Comparison of ENCODE assay signal across 9 cellular contexts in the genomic region with DNA sequence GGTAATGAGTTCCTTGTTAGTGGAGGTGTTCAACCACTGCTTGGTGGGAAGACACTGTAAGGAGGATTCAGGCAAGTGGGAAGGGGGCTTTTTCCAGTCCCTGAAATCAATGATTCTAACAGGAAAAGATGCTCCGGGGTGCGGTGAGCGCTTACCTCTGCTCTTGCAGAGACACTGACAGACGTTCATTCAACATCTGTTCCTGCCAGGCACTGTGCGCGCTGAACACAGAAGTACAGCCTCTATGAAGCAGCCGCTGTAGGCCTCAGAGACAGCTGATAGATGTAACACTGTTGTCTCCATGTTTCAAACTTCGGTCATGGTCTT. TPM values are rescaled to one million over a fixed set of nuclear protein-coding genes. Genes with fewer than 3 reads are reported as not detected.
DNase-seq lines count a peak whose midpoint lies in the region; ATAC-seq, FAIRE-seq and TF ChIP-seq lines count a peak whose summit lies in the region.
"Had no signal": no experiment of that assay in that cellular context is flagged by ENCODE, and none has a peak within 500 bp of the region (broad histone marks: within the 10 kb centered on the region; RNA-seq: fewer than 3 reads in every experiment).

No MANE protein-coding gene starts in this region.

- H4K20me1 ChIP-seq in PC-9 (ENCODE audit: insufficient read depth): no peaks in the 10 kb centered on the region
- no peaks in the 10 kb centered on the region for H4K20me1 ChIP-seq in MM.1S (ENCODE audit: insufficient read depth, low read length)

- TSS peak; percentile 65 for BruUV-seq in PC-9 (replicated peaks; lab: Mats Ljungman, UMichigan)

- H3K4me2 ChIP-seq in PC-9 (peak overlapping the region; percentile 90), MM.1S (ENCODE audit: low read depth, low read length) (no peak overlapping the region)

- H3K36me3 Mint-ChIP-seq in natural killer cell treated with Interleukin-12 subunit alpha and Interleukin-12 subunit beta and Interleukin-15 and Interleukin-18, amount 100 ng/mL, for 72 hours: no peaks in the 10 kb centered on the region

- H3K27me3 Mint-ChIP-seq in natural killer cell treated with Interleukin-12 subunit alpha and Interleukin-12 subunit beta and Interleukin-15 and Interleukin-18, amount 100 ng/mL, for 72 hours: peaks cover 3 to 6% of the 10 kb centered on the region in 2 donors

- peaks cover 6% of the 10 kb centered on the region; the same call in 1 of the 2 replicates for H3K9me3 ChIP-seq in PC-9 (ENCODE audit: insufficient read depth, low read depth)
- no peaks in the 10 kb centered on the region for H3K9me3 ChIP-seq in MM.1S (replicated peaks; ENCODE audit: insufficient read depth, low read length)

- peak overlapping the region; percentile 90 for H3K4me3 ChIP-seq in PC-9
- peak overlapping the region; percentile 90 for H3K4me3 ChIP-seq in coronary artery
- no peak overlapping the region for H3K4me3 ChIP-seq in MM.1S (ENCODE audit: low read length)

- CTCF ChIA-PET in PC-9 (lab: Charles Lee): no interaction called here

- TF ChIP-seq CTCF in PC-9 (conservative IDR thresholded peaks at IDR 0.05): no peak
- TF ChIP-seq CTCF in coronary artery (IDR thresholded peaks at IDR 0.05): no peak
- no peak for TF ChIP-seq CTCF in D721Med (IDR thresholded peaks at IDR 0.05; ENCODE audit: insufficient read depth, missing control alignments)
- TF ChIP-seq CTCF in MM.1S (IDR thresholded peaks at IDR 0.05; ENCODE audit: low read length): no peak

- H3K36me3 ChIP-seq in PC-9 (ENCODE audit: low read depth): peaks cover 9% of the 10 kb centered on the region
- H3K36me3 ChIP-seq in MM.1S (replicated peaks; ENCODE audit: insufficient read depth, low read length): no peaks in the 10 kb centered on the region

- no peak overlapping the region for H3K9ac ChIP-seq in MM.1S (ENCODE audit: low read length)

- no peak for FAIRE-seq in D721Med (lab: Jason Lieb, UNC)

- H3K27ac ChIP-seq in PC-9 (peak overlapping the region; percentile 97), coronary artery (peak overlapping the region; percentile 77 to 94), MM.1S (ENCODE audit: low read length) (no peak overlapping the region)

- peak overlapping the region; percentile 95 for H3K4me3 Mint-ChIP-seq in natural killer cell treated with Interleukin-12 subunit alpha and Interleukin-12 subunit beta and Interleukin-15 and Interleukin-18, amount 100 ng/mL, for 72 hours

- DNase-seq in Ammon's horn (ENCODE audit: low spot score): peak; percentile 43
- no peak for DNase-seq in PC-9
- no peak for DNase-seq in coronary artery (ENCODE audit: low spot score)
- no peak for DNase-seq in natural killer cell treated with Interleukin-12 subunit alpha and Interleukin-12 subunit beta and Interleukin-15 and Interleukin-18, amount 100 ng/mL, for 72 hours (ENCODE audit: low spot score)
- DNase-seq in D721Med (ENCODE audit: insufficient read length, low spot score): no peak
- no peak for DNase-seq in cerebellar cortex (ENCODE audit: low spot score)
- DNase-seq in MM.1S: no peak

- peaks cover 46% of the 10 kb centered on the region for H3K79me2 ChIP-seq in PC-9 (ENCODE audit: low read depth)
- no peaks in the 10 kb centered on the region for H3K79me2 ChIP-seq in MM.1S (ENCODE audit: low read length)

- POLR2A ChIA-PET in PC-9 (lab: Charles Lee; ENCODE audit: unreplicated experiment): interaction anchor here (0.7 to 2.1 kb wide), 3 partner anchors 15 to 270 kb away, joined by 3 to 34 read pairs (median 4); no protein-coding TSS in a partner anchor

- peaks cover 27 to 39% of the 10 kb centered on the region in 2 donors for H3K4me1 Mint-ChIP-seq in natural killer cell treated with Interleukin-12 subunit alpha and Interleukin-12 subunit beta and Interleukin-15 and Interleukin-18, amount 100 ng/mL, for 72 hours (ENCODE audit: low read depth in 2 of 2)

- H3F3A ChIP-seq in PC-9 (ENCODE audit: insufficient read depth, low read depth) (peaks cover 65% of the 10 kb centered on the region), MM.1S (ENCODE audit: insufficient read depth, low read length) (peaks cover 8% of the 10 kb centered on the region; the same call in 1 of the 2 replicates)

- no peak for ATAC-seq in natural killer cell treated with Interleukin-12 subunit alpha and Interleukin-12 subunit beta and Interleukin-15 and Interleukin-18, amount 100 ng/mL, for 72 hours
- no peak for ATAC-seq in GM19467 (IDR thresholded peaks at IDR 0.05; ENCODE audit: unreplicated experiment)

- intact Hi-C loops in PC-9 (cut with micrococcal nuclease; ENCODE audit: unreplicated experiment): loop anchor here (1.0 to 5.0 kb wide), 3 partner anchors 60 to 157 kb away; no protein-coding TSS in a partner anchor

- H2AFZ ChIP-seq in PC-9 (peak overlapping the region; percentile 71), MM.1S (ENCODE audit: low read length) (no peak overlapping the region)

- H3K4me1 ChIP-seq in PC-9 (replicated peaks; ENCODE audit: insufficient read depth) (peaks cover 80% of the 10 kb centered on the region), MM.1S (ENCODE audit: low read length) (peaks cover 11% of the 10 kb centered on the region)

- H3K9me2 ChIP-seq in PC-9 (ENCODE audit: insufficient read depth) (no peaks in the 10 kb centered on the region), MM.1S (replicated peaks; ENCODE audit: insufficient read depth, low read length) (no peaks in the 10 kb centered on the region)

- H3K27me3 ChIP-seq in PC-9 (ENCODE audit: insufficient read depth, low read depth): no peaks in the 10 kb centered on the region
- no peaks in the 10 kb centered on the region for H3K27me3 ChIP-seq in MM.1S (replicated peaks; ENCODE audit: insufficient read depth, low read length)

- peak overlapping the region; percentile 95 to 97 for H3K27ac Mint-ChIP-seq in natural killer cell treated with Interleukin-12 subunit alpha and Interleukin-12 subunit beta and Interleukin-15 and Interleukin-18, amount 100 ng/mL, for 72 hours

- H3K9me3 Mint-ChIP-seq in natural killer cell treated with Interleukin-12 subunit alpha and Interleukin-12 subunit beta and Interleukin-15 and Interleukin-18, amount 100 ng/mL, for 72 hours: no peaks in the 10 kb centered on the region

RNA-seq across cellular contexts. Expression of a gene that starts 0.7 kb away (rescaled TPM):
- total RNA-seq in PC-9 (2021): 107 and 134 TPM in 2 replicates
- total RNA-seq in natural killer cell treated with Interleukin-12 subunit alpha and Interleukin-12 subunit beta and Interleukin-15 and Interleukin-18, amount 100 ng/mL, for 72 hours: 10 to 100 TPM; 24.4 to 40.6 TPM

RNA-seq across cellular contexts. Expression of a gene that starts 40.2 kb away (rescaled TPM):
- total RNA-seq in PC-9 (2021): not detected in 2 replicates
- total RNA-seq in natural killer cell treated with Interleukin-12 subunit alpha and Interleukin-12 subunit beta and Interleukin-15 and Interleukin-18, amount 100 ng/mL, for 72 hours: not detected
- total RNA-seq: activated CD8-positive, alpha-beta memory T cell treated with anti-CD3 and anti-CD28 coated beads for 36 hours had no signal
